In the genomic region with DNA sequence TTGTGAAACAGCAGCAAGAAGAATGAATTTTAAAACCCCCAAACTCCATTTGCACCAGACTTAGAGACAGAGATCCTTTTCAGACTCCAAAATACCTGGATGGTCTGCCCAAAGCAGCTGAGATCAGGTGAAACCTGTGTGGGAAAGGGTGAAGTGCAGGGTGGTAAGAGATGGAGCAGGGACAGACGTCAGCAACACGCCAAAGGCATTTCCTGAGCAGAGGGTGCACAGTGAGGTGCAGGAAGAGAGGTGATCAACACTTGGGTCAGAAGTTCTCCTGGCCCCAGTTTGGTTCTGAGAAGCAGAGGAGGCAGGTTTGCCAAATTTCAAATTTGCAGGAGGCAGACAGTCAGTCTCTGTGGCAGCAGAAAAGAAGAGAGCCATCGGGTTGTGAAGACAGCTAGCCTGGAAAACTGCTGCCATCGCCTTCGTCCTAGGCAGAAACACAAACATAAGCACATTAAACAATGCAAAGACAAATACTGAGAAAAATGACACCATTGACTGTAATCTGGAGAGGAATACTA, we compare ENCODE assay signal across 14 cellular contexts. TPM values are rescaled to one million over a fixed set of nuclear protein-coding genes. Genes with fewer than 3 reads are reported as not detected.
DNase-seq lines count a peak whose midpoint lies in the region; ATAC-seq and TF ChIP-seq lines count a peak whose summit lies in the region.
"Had no signal": no experiment of that assay in that cellular context is flagged by ENCODE, and none has a peak within 500 bp of the region (broad histone marks: within the 10 kb centered on the region; RNA-seq: fewer than 3 reads in every experiment).

No MANE protein-coding gene starts in this region.

- intact Hi-C loops in CD4-positive, alpha-beta memory T cell (cut with micrococcal nuclease) = no loop called here
- intact Hi-C loops in tibial artery (cut with DNase I; ENCODE audit: low total_unique reads) = no loop called here

- peak overlapping the region in 7 of 8 donors; percentile 18 to 75 (median 64) for H3K4me3 Mint-ChIP-seq in CD4-positive, alpha-beta memory T cell
- peak overlapping the region; percentile 100 for H3K4me3 Mint-ChIP-seq in activated T-helper 17 cell treated with anti-CD3 and anti-CD28 coated beads, Interleukin-2, amount 50 U/mL, for 72 hours
- no peak overlapping the region for H3K4me3 Mint-ChIP-seq in immature natural killer cell

- CTCF ChIA-PET in CD4-positive, alpha-beta memory T cell (lab: Charles Lee; ENCODE audit: partially characterized antibody) = interaction anchor here (1.0 to 2.8 kb wide), 9 partner anchors 8 to 113 kb away, joined by 3 to 19 read pairs (median 4); no protein-coding TSS in a partner anchor

- peaks cover 70% of the 10 kb centered on the region for H3K4me1 ChIP-seq in CD4-positive, alpha-beta memory T cell (ENCODE audit: insufficient read depth, low read length)
- no peaks in the 10 kb centered on the region for H3K4me1 ChIP-seq in tibial artery

- H3K27ac Mint-ChIP-seq in CD4-positive, alpha-beta memory T cell = peak overlapping the region; percentile 63 to 99 (median 92)
- peak overlapping the region; percentile 98 for H3K27ac Mint-ChIP-seq in activated T-helper 17 cell treated with anti-CD3 and anti-CD28 coated beads, Interleukin-2, amount 50 U/mL, for 72 hours
- H3K27ac Mint-ChIP-seq in immature natural killer cell = no peak overlapping the region

- H3K27me3 ChIP-seq in CD4-positive, alpha-beta memory T cell (ENCODE audit: insufficient read depth, low read length) = no peaks in the 10 kb centered on the region
- H3K27me3 ChIP-seq in tibial artery = no peaks in the 10 kb centered on the region
- H3K27me3 ChIP-seq: foreskin keratinocyte had no signal

- no peaks in the 10 kb centered on the region for H3K9me3 ChIP-seq in CD4-positive, alpha-beta memory T cell (ENCODE audit: control insufficient read depth in 1 of 2, low read length in 2 of 2)
- H3K9me3 ChIP-seq in tibial artery = peaks cover 0 to 6% (median 0%) of the 10 kb centered on the region in 3 donors

- H3K27me3 Mint-ChIP-seq in CD4-positive, alpha-beta memory T cell = no peaks in the 10 kb centered on the region
- no peaks in the 10 kb centered on the region for H3K27me3 Mint-ChIP-seq in activated T-helper 17 cell treated with anti-CD3 and anti-CD28 coated beads, Interleukin-2, amount 50 U/mL, for 72 hours
- H3K27me3 Mint-ChIP-seq in immature natural killer cell (ENCODE audit: low read depth in 3 of 3) = peaks cover 0 to 7% (median 3%) of the 10 kb centered on the region in 3 donors

- no peak overlapping the region for H3K4me3 ChIP-seq in CD4-positive, alpha-beta memory T cell (ENCODE audit: low read length in 2 of 2)
- no peak overlapping the region for H3K4me3 ChIP-seq in tibial artery
- H3K4me3 ChIP-seq: PC-9 had no signal

- peaks cover 35 to 65% (median 55%) of the 10 kb centered on the region in 4 donors for H3K4me1 Mint-ChIP-seq in CD4-positive, alpha-beta memory T cell
- peaks cover 44% of the 10 kb centered on the region for H3K4me1 Mint-ChIP-seq in activated T-helper 17 cell treated with anti-CD3 and anti-CD28 coated beads, Interleukin-2, amount 50 U/mL, for 72 hours
- no peaks in the 10 kb centered on the region for H3K4me1 Mint-ChIP-seq in immature natural killer cell

- no peaks in the 10 kb centered on the region for H3K36me3 ChIP-seq in CD4-positive, alpha-beta memory T cell (ENCODE audit: insufficient read depth, low read length)
- H3K36me3 ChIP-seq in tibial artery = no peaks in the 10 kb centered on the region

- peak; percentile 36 for ATAC-seq in activated T-helper 17 cell treated with anti-CD3 and anti-CD28 coated beads, Interleukin-2, amount 50 U/mL, for 72 hours (replicated peaks)
- no peak for ATAC-seq in left lobe of liver
- ATAC-seq: foreskin keratinocyte had no signal

- peaks cover 2 to 21% (median 12%) of the 10 kb centered on the region in 8 donors for H3K9me3 Mint-ChIP-seq in CD4-positive, alpha-beta memory T cell
- H3K9me3 Mint-ChIP-seq in activated T-helper 17 cell treated with anti-CD3 and anti-CD28 coated beads, Interleukin-2, amount 50 U/mL, for 72 hours = peaks cover 11% of the 10 kb centered on the region
- H3K9me3 Mint-ChIP-seq in immature natural killer cell = peaks cover 0 to 5% (median under 1%) of the 10 kb centered on the region in 6 donors

- H3K27ac ChIP-seq in CD4-positive, alpha-beta memory T cell (ENCODE audit: low read depth, low read length) = peak overlapping the region; percentile 31
- H3K27ac ChIP-seq in tibial artery = no peak overlapping the region
- H3K27ac ChIP-seq: foreskin keratinocyte, PC-9 had no signal

- DNase-seq in CD4-positive, alpha-beta memory T cell = peak; percentile 55 to 73 (median 64)
- DNase-seq in T follicular helper cell (ENCODE audit: low read depth) (peak; percentile 40), left lobe of liver (ENCODE audit: low spot score) (peak; percentile 16), NCI-H526 (lab: John Stamatoyannopoulos, UW) (no peak), tibial artery (no peak), immature natural killer cell (no peak)
- DNase-seq: effector CD8-positive, alpha-beta T cell; foreskin keratinocyte; NCI-H1417; PC-9; posterior cingulate gyrus had no signal

- no peak for TF ChIP-seq CTCF in tibial artery (IDR thresholded peaks at IDR 0.05)

- peaks cover 16 to 29% of the 10 kb centered on the region in 2 donors for H3K36me3 Mint-ChIP-seq in CD4-positive, alpha-beta memory T cell
- peaks cover 90% of the 10 kb centered on the region for H3K36me3 Mint-ChIP-seq in activated T-helper 17 cell treated with anti-CD3 and anti-CD28 coated beads, Interleukin-2, amount 50 U/mL, for 72 hours (ENCODE audit: low read depth)
- H3K36me3 Mint-ChIP-seq in immature natural killer cell = no peaks in the 10 kb centered on the region

- POLR2A ChIA-PET in CD4-positive, alpha-beta memory T cell (lab: Charles Lee; ENCODE audit: partially characterized antibody) = interaction anchor here (0.6 to 4.8 kb wide), 14 partner anchors 9 to 102 kb away, joined by 3 to 38 read pairs (median 6); no protein-coding TSS in a partner anchor

RNA-seq across cellular contexts. Expression of gene CCR4, which starts 9.8 kb away (rescaled TPM):
- 100 to 1,000 TPM in 1 of 2 experiments, 10 to 100 TPM in 1; 99.6 to 101 TPM for total RNA-seq in CD4-positive, alpha-beta memory T cell
- polyA plus RNA-seq in CD4-positive, alpha-beta memory T cell = 10 to 100 TPM in 1 of 2 donors, 1 to 10 TPM in 1; 9.9 to 34.7 TPM
- total RNA-seq in activated T-helper 17 cell treated with anti-CD3 and anti-CD28 coated beads, Interleukin-2, amount 50 U/mL, for 72 hours = 100 to 1,000 TPM; 207 to 271 TPM
- 0.33 TPM for total RNA-seq in left lobe of liver
- polyA plus RNA-seq in immature natural killer cell = under 1 TPM in 1 of 3 donors, not detected in 2; 0.08 TPM
- total RNA-seq: astrocyte, foreskin keratinocyte, PC-9 had no signal
- polyA plus RNA-seq: BJ, foreskin keratinocyte had no signal

Comparison
In these comparisons a context has a peak if more than half of its experiments do, and no peak if none do; other contexts are left out.
1. DNase-seq: peak in CD4-positive, alpha-beta memory T cell (5 of 5), T follicular helper cell (single experiment) and left lobe of liver (single experiment); none in NCI-H526 (0 of 2), tibial artery (0 of 2) and immature natural killer cell (0 of 3).
2. H3K27ac Mint-ChIP-seq: peak in CD4-positive, alpha-beta memory T cell (7 of 7) and activated T-helper 17 cell treated with anti-CD3 and anti-CD28 coated beads, Interleukin-2, amount 50 U/mL, for 72 hours (single experiment); none in immature natural killer cell (0 of 6).
3. H3K4me3 Mint-ChIP-seq: peak in CD4-positive, alpha-beta memory T cell (7 of 8) and activated T-helper 17 cell treated with anti-CD3 and anti-CD28 coated beads, Interleukin-2, amount 50 U/mL, for 72 hours (single experiment); none in immature natural killer cell (0 of 5).
4. RNA of gene CCR4, which starts 9.8 kb away (total RNA-seq): 207 to 271 TPM in activated T-helper 17 cell treated with anti-CD3 and anti-CD28 coated beads, Interleukin-2, amount 50 U/mL, for 72 hours and 99.6 to 101 TPM in CD4-positive, alpha-beta memory T cell; 0.33 TPM in left lobe of liver (single experiment); every median in the first group is over 10 times any median in the second.